ENCODE assay signal across 34 cellular contexts in genomic region chr1:94225845-94226244, GRCh38. TPM values are rescaled to one million over a fixed set of nuclear protein-coding genes. Genes with fewer than 3 reads are reported as not detected.
"Had no signal": no experiment of that assay in that cellular context is flagged by ENCODE, and none has a peak within 500 bp of the region (broad histone marks: within the 10 kb centered on the region; RNA-seq: fewer than 3 reads in every experiment).

No MANE protein-coding gene starts in this region.

- H3K9me3 Mint-ChIP-seq: activated CD4-positive, alpha-beta memory T cell treated with anti-CD3 and anti-CD28 coated beads for 36 hours; activated naive CD4-positive, alpha-beta T cell treated with anti-CD3 and anti-CD28 coated beads, Interleukin-2, amount 10 ng/mL, durations not matched to agents 7 days and 5 days; activated naive CD8-positive, alpha-beta T cell treated with anti-CD3 and anti-CD28 coated beads, Interleukin-2, amount 10 ng/mL, durations not matched to agents 7 days and 5 days; activated T-cell treated with anti-CD3 and anti-CD28 coated beads, Interleukin-2, amount 50 U/mL, for 24 hours; brain; effector memory CD8-positive, alpha-beta T cell; natural killer cell treated with Interleukin-12 subunit alpha and Interleukin-12 subunit beta and Interleukin-15 and Interleukin-18, amount 100 ng/mL, for 72 hours had no signal

- H3K36me3 Mint-ChIP-seq: activated CD4-positive, alpha-beta memory T cell treated with anti-CD3 and anti-CD28 coated beads for 36 hours; activated naive CD4-positive, alpha-beta T cell treated with anti-CD3 and anti-CD28 coated beads, Interleukin-2, amount 10 ng/mL, durations not matched to agents 7 days and 5 days; activated naive CD8-positive, alpha-beta T cell treated with anti-CD3 and anti-CD28 coated beads, Interleukin-2, amount 10 ng/mL, durations not matched to agents 7 days and 5 days; brain; natural killer cell treated with Interleukin-12 subunit alpha and Interleukin-12 subunit beta and Interleukin-15 and Interleukin-18, amount 100 ng/mL, for 72 hours had no signal

- H3K4me3 ChIP-seq: ascending aorta, cardiac muscle cell, coronary artery, dorsolateral prefrontal cortex, heart right ventricle, lung, mucosa of descending colon, ovary, transverse colon had no signal

- H3K4me1 ChIP-seq: ascending aorta had no signal

- H3K4me3 Mint-ChIP-seq: activated CD4-positive, alpha-beta memory T cell treated with anti-CD3 and anti-CD28 coated beads for 36 hours; activated naive CD4-positive, alpha-beta T cell treated with anti-CD3 and anti-CD28 coated beads, Interleukin-2, amount 10 ng/mL, durations not matched to agents 7 days and 5 days; activated naive CD8-positive, alpha-beta T cell treated with anti-CD3 and anti-CD28 coated beads, Interleukin-2, amount 10 ng/mL, durations not matched to agents 7 days and 5 days; activated T-cell treated with anti-CD3 and anti-CD28 coated beads, Interleukin-2, amount 50 U/mL, for 24 hours; brain; effector memory CD8-positive, alpha-beta T cell; natural killer cell treated with Interleukin-12 subunit alpha and Interleukin-12 subunit beta and Interleukin-15 and Interleukin-18, amount 100 ng/mL, for 72 hours; T-helper 17 cell had no signal

- H3K9me3 ChIP-seq: ascending aorta, heart right ventricle, mucosa of descending colon, ovary, transverse colon had no signal

- H3K27ac ChIP-seq: ascending aorta, cardiac muscle cell, coronary artery, foreskin keratinocyte, ovary, transverse colon, WERI-Rb-1 had no signal

- DNase-seq: activated CD4-positive, alpha-beta memory T cell treated with anti-CD3 and anti-CD28 coated beads for 36 hours; activated CD4-positive, alpha-beta T cell treated with anti-CD3 and anti-CD28 coated beads for 48 hours; activated CD8-positive, alpha-beta memory T cell treated with anti-CD3 and anti-CD28 coated beads, Interleukin-2, amount 50 U/mL, for 48 hours; activated gamma-delta T cell; activated naive CD4-positive, alpha-beta T cell treated with anti-CD3 and anti-CD28 coated beads, Interleukin-2, amount 10 ng/mL, durations not matched to agents 7 days and 5 days; activated naive CD8-positive, alpha-beta T cell treated with anti-CD3 and anti-CD28 coated beads, Interleukin-2, amount 10 ng/mL, durations not matched to agents 7 days and 5 days; activated T-cell treated with anti-CD3 and anti-CD28 coated beads, Interleukin-2, amount 50 U/mL, for 24 hours; dorsolateral prefrontal cortex; effector memory CD8-positive, alpha-beta T cell; foreskin keratinocyte; heart right ventricle; kidney glomerular epithelial cell; mesendoderm; mucosa of descending colon; ovary; stimulated activated CD4-positive, alpha-beta T cell treated with anti-CD3 and anti-CD28 coated beads, Interleukin-15, amount 100 ng/mL, for 24 hours; stimulated activated CD4-positive, alpha-beta T cell treated with anti-CD3 and anti-CD28 coated beads, Interleukin-2, amount 100 ng/mL, for 24 hours; stimulated activated naive CD4-positive, alpha-beta T cell treated with Interleukin-2 at 50 U/mL for 16 hours; T-helper 17 cell; T1000; transverse colon; WERI-Rb-1 had no signal

- H3K27me3 Mint-ChIP-seq: progenitor cell of endocrine pancreas had no signal

- H3K36me3 ChIP-seq: ascending aorta, cardiac muscle cell, ovary, transverse colon, WERI-Rb-1 had no signal

- H3K4me1 Mint-ChIP-seq: activated naive CD4-positive, alpha-beta T cell treated with anti-CD3 and anti-CD28 coated beads, Interleukin-2, amount 10 ng/mL, durations not matched to agents 7 days and 5 days; activated naive CD8-positive, alpha-beta T cell treated with anti-CD3 and anti-CD28 coated beads, Interleukin-2, amount 10 ng/mL, durations not matched to agents 7 days and 5 days; brain; T-helper 17 cell had no signal

- H3K27ac Mint-ChIP-seq: activated CD4-positive, alpha-beta memory T cell treated with anti-CD3 and anti-CD28 coated beads for 36 hours; activated naive CD4-positive, alpha-beta T cell treated with anti-CD3 and anti-CD28 coated beads, Interleukin-2, amount 10 ng/mL, durations not matched to agents 7 days and 5 days; activated naive CD8-positive, alpha-beta T cell treated with anti-CD3 and anti-CD28 coated beads, Interleukin-2, amount 10 ng/mL, durations not matched to agents 7 days and 5 days; activated T-cell treated with anti-CD3 and anti-CD28 coated beads, Interleukin-2, amount 50 U/mL, for 24 hours; brain; effector memory CD8-positive, alpha-beta T cell; natural killer cell treated with Interleukin-12 subunit alpha and Interleukin-12 subunit beta and Interleukin-15 and Interleukin-18, amount 100 ng/mL, for 72 hours; progenitor cell of endocrine pancreas; T-helper 17 cell had no signal

- ATAC-seq: activated CD4-positive, CD25-positive, alpha-beta regulatory T cell treated with anti-CD3 and anti-CD28 coated beads, Interleukin-2, amount 50 U/mL, for 24 hours; effector memory CD8-positive, alpha-beta T cell; esophagus mucosa; foreskin keratinocyte; heart right ventricle; left lobe of liver; mucosa of descending colon; natural killer cell treated with Interleukin-12 subunit alpha and Interleukin-12 subunit beta and Interleukin-15 and Interleukin-18, amount 100 ng/mL, for 72 hours; sciatic nerve; T-helper 17 cell had no signal

- H3K27me3 ChIP-seq: ascending aorta, cardiac muscle cell, foreskin keratinocyte, ovary, transverse colon had no signal

RNA-seq across cellular contexts. Expression of gene ARHGAP29, which starts 11.5 kb away (rescaled TPM):
- total RNA-seq: activated CD8-positive, alpha-beta memory T cell treated with anti-CD3 and anti-CD28 coated beads for 36 hours; activated naive CD8-positive, alpha-beta T cell treated with anti-CD3 and anti-CD28 coated beads, Interleukin-2, amount 10 ng/mL, durations not matched to agents 7 days and 5 days; natural killer cell treated with Interleukin-12 subunit alpha and Interleukin-12 subunit beta and Interleukin-15 and Interleukin-18, amount 100 ng/mL, for 72 hours had no signal
